27 cellular contexts compared by ENCODE assay signal in the genomic region with DNA sequence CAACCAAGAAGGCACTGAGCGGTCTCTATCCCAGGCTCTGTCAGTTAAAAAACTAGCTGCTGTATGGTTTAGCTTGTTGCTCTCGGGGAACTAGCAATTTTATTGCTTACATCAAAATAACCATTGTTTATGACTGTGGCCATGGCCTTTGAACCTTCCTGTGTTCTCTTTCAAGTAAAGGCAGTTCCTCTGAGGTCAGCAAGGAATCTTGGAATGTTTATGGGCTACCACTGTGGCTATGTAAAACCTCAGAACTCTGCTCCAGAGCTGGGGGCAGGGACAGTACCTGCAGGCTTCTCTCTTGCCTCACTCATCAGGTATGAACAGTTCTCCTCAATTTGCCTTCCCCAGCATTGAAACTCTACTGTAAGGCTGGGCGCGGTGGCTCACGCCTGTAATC.
DNase-seq lines count a peak whose midpoint lies in the region; ATAC-seq and TF ChIP-seq lines count a peak whose summit lies in the region.
"Had no signal": no experiment of that assay in that cellular context is flagged by ENCODE, and none has a peak within 500 bp of the region (broad histone marks: within the 10 kb centered on the region; RNA-seq: fewer than 3 reads in every experiment).

No MANE protein-coding gene starts in this region.

- peaks cover 3% of the 10 kb centered on the region for H3K27me3 Mint-ChIP-seq in nephron progenitor cell (ENCODE audit: low read depth, poor library complexity)
- no peaks in the 10 kb centered on the region for H3K27me3 Mint-ChIP-seq in activated T-cell treated with anti-CD3 and anti-CD28 coated beads, Interleukin-2, amount 50 U/mL, for 24 hours
- H3K27me3 Mint-ChIP-seq: activated CD8-positive, alpha-beta T cell treated with anti-CD3 and anti-CD28 coated beads for 36 hours; IgD-negative memory B cell had no signal

- no peaks in the 10 kb centered on the region for H3K27me3 ChIP-seq in PC-3 (ENCODE audit: low read length)
- H3K27me3 ChIP-seq in dorsolateral prefrontal cortex = no peaks in the 10 kb centered on the region
- H3K27me3 ChIP-seq: gastroesophageal sphincter, SJCRH30 had no signal

- H3K27ac Mint-ChIP-seq in nephron progenitor cell = peak overlapping the region; percentile 41
- no peak overlapping the region for H3K27ac Mint-ChIP-seq in activated T-cell treated with anti-CD3 and anti-CD28 coated beads, Interleukin-2, amount 50 U/mL, for 24 hours
- H3K27ac Mint-ChIP-seq: activated CD8-positive, alpha-beta T cell treated with anti-CD3 and anti-CD28 coated beads for 36 hours; brain; IgD-negative memory B cell; stimulated activated effector memory CD8-positive, alpha-beta T cell treated with anti-CD3 and anti-CD28 coated beads, Interleukin-12 subunit alpha, Interleukin-12 subunit beta, amount 100 ng/mL, for 72 hours had no signal

- peak overlapping the region; percentile 99 for H3K27ac ChIP-seq in PC-3 (ENCODE audit: low read length)
- H3K27ac ChIP-seq in dorsolateral prefrontal cortex = no peak overlapping the region
- H3K27ac ChIP-seq: gastroesophageal sphincter, PC-9, SJCRH30, thoracic aorta had no signal

- no peaks in the 10 kb centered on the region for H3K9me3 ChIP-seq in PC-3 (ENCODE audit: low read length)
- H3K9me3 ChIP-seq: gastroesophageal sphincter, SJCRH30, thoracic aorta had no signal

- H3K79me2 ChIP-seq in PC-3 (ENCODE audit: low read length) = no peaks in the 10 kb centered on the region

- POLR2A ChIA-PET in PC-3 (lab: Charles Lee; ENCODE audit: unreplicated experiment) = interaction anchor here (0.6 to 1.0 kb wide), 3 partner anchors 53 to 779 kb away, joined by 3 to 5 read pairs (median 4); no protein-coding TSS in a partner anchor

- no peak overlapping the region for H2AFZ ChIP-seq in PC-3 (ENCODE audit: low read length)
- H2AFZ ChIP-seq: PC-9 had no signal

- no peaks in the 10 kb centered on the region for H3K36me3 ChIP-seq in PC-3 (ENCODE audit: low read depth, low read length)
- H3K36me3 ChIP-seq: gastroesophageal sphincter, SJCRH30, thoracic aorta had no signal

- H3K9me3 Mint-ChIP-seq in nephron progenitor cell = peaks cover 11% of the 10 kb centered on the region
- H3K9me3 Mint-ChIP-seq in activated T-cell treated with anti-CD3 and anti-CD28 coated beads, Interleukin-2, amount 50 U/mL, for 24 hours = peaks cover 6% of the 10 kb centered on the region

- H3K9ac ChIP-seq in PC-3 (ENCODE audit: low read length) = peak overlapping the region; percentile 90

- TF ChIP-seq CTCF in PC-3 (conservative IDR thresholded peaks at IDR 0.05; ENCODE audit: low read depth, low read length) = no peak
- no peak for TF ChIP-seq CTCF in nephron progenitor cell (IDR thresholded peaks at IDR 0.05)
- TF ChIP-seq CTCF in dorsolateral prefrontal cortex (IDR thresholded peaks at IDR 0.05 in 54 of 56, conservative IDR thresholded peaks at IDR 0.05 in 2 of 56; ENCODE audit: low read depth in 1 of 56, partially characterized antibody in 56 of 56) = no peak

- peak overlapping the region; percentile 85 for H3K4me2 ChIP-seq in PC-3 (ENCODE audit: low read length)
- H3K4me2 ChIP-seq: PC-9 had no signal

- peaks cover 49% of the 10 kb centered on the region for H3K4me1 ChIP-seq in PC-3 (ENCODE audit: insufficient read depth, low read length)
- H3K4me1 ChIP-seq: gastroesophageal sphincter, SJCRH30 had no signal

- H3K4me3 ChIP-seq in PC-3 (ENCODE audit: low read length) (peak overlapping the region; percentile 57), dorsolateral prefrontal cortex (no peak overlapping the region)
- H3K4me3 ChIP-seq: gastroesophageal sphincter, PC-9, SJCRH30, thoracic aorta had no signal

- no peak overlapping the region for H3K4me3 Mint-ChIP-seq in nephron progenitor cell
- H3K4me3 Mint-ChIP-seq in activated T-cell treated with anti-CD3 and anti-CD28 coated beads, Interleukin-2, amount 50 U/mL, for 24 hours = no peak overlapping the region
- H3K4me3 Mint-ChIP-seq: activated CD8-positive, alpha-beta T cell treated with anti-CD3 and anti-CD28 coated beads for 36 hours; brain; IgD-negative memory B cell; stimulated activated effector memory CD8-positive, alpha-beta T cell treated with anti-CD3 and anti-CD28 coated beads, Interleukin-12 subunit alpha, Interleukin-12 subunit beta, amount 100 ng/mL, for 72 hours had no signal

- H3F3A ChIP-seq in PC-3 (ENCODE audit: low read length, unreplicated experiment) = no peaks in the 10 kb centered on the region

- no peaks in the 10 kb centered on the region for H3K36me3 Mint-ChIP-seq in nephron progenitor cell (ENCODE audit: low read depth)
- H3K36me3 Mint-ChIP-seq in activated T-cell treated with anti-CD3 and anti-CD28 coated beads, Interleukin-2, amount 50 U/mL, for 24 hours (ENCODE audit: low read depth) = no peaks in the 10 kb centered on the region
- H3K36me3 Mint-ChIP-seq: brain; IgD-negative memory B cell; stimulated activated effector memory CD8-positive, alpha-beta T cell treated with anti-CD3 and anti-CD28 coated beads, Interleukin-12 subunit alpha, Interleukin-12 subunit beta, amount 100 ng/mL, for 72 hours had no signal

- no TSS peak for BruUV-seq in PC-3 (replicated peaks; lab: Mats Ljungman, UMichigan)

- CTCF ChIA-PET in PC-3 (lab: Charles Lee) = interaction anchor here (0.6 kb wide), 2 partner anchors 27 to 196 kb away, joined by 3 to 5 read pairs; no protein-coding TSS in a partner anchor

- intact Hi-C loops in PC-3 (cut with micrococcal nuclease) = loop anchor here (1.0 to 10.0 kb wide), 8 partner anchors 13 to 561 kb away; no protein-coding TSS in a partner anchor
- intact Hi-C loops in dorsolateral prefrontal cortex (cut with DNase I) = no loop called here

- no peaks in the 10 kb centered on the region for H3K9me2 ChIP-seq in PC-3 (replicated peaks; ENCODE audit: low read length)

- no peaks in the 10 kb centered on the region for H4K20me1 ChIP-seq in PC-3 (ENCODE audit: low read length)

- peak; percentile 29 for DNase-seq in EL
- DNase-seq in PC-3 = peak; percentile 97
- DNase-seq in fibroblast of peridontal ligament (ENCODE audit: extremely low read depth) = peak; percentile 15
- peak; percentile 51 for DNase-seq in nephron progenitor cell
- no peak for DNase-seq in dorsolateral prefrontal cortex
- DNase-seq in NCI-H2196 treated with DMSO at 0.1 percent for 48 hours (lab: John Stamatoyannopoulos, UW; ENCODE audit: unreplicated experiment) = no peak
- no peak for DNase-seq in stimulated activated naive CD4-positive, alpha-beta T cell (lab: John Stamatoyannopoulos, UW)
- DNase-seq in activated T-cell treated with anti-CD3 and anti-CD28 coated beads, Interleukin-2, amount 50 U/mL, for 24 hours = no peak
- DNase-seq: activated CD4-positive, CD25-positive, alpha-beta regulatory T cell; activated CD8-positive, alpha-beta T cell treated with anti-CD3 and anti-CD28 coated beads for 36 hours; activated naive CD4-positive, alpha-beta T cell treated with anti-CD3 and anti-CD28 coated beads, Interleukin-2, amount 50 U/mL, for 16 hours; activated T-cell treated with anti-CD3 and anti-CD28 coated beads, Interleukin-2, amount 50 U/mL, for 1 hour; COR-L47; H7; NCI-H1694 treated with DMSO at 0.1 percent for 48 hours; NCI-H2227 treated with DMSO at 0.1 percent for 48 hours; NCI-H774; occipital lobe; right cardiac atrium; SJCRH30; T-helper 2 cell had no signal

- H3K4me1 Mint-ChIP-seq in nephron progenitor cell = peaks cover 26% of the 10 kb centered on the region
- no peaks in the 10 kb centered on the region for H3K4me1 Mint-ChIP-seq in activated T-cell treated with anti-CD3 and anti-CD28 coated beads, Interleukin-2, amount 50 U/mL, for 24 hours (ENCODE audit: low read depth)
- H3K4me1 Mint-ChIP-seq: brain; IgD-negative memory B cell; stimulated activated effector memory CD8-positive, alpha-beta T cell treated with anti-CD3 and anti-CD28 coated beads, Interleukin-12 subunit alpha, Interleukin-12 subunit beta, amount 100 ng/mL, for 72 hours had no signal

- ATAC-seq in PC-3 = peak; percentile 68
- ATAC-seq: activated CD8-positive, alpha-beta T cell treated with anti-CD3 and anti-CD28 coated beads for 36 hours; gastroesophageal sphincter; right cardiac atrium; stimulated activated effector memory CD8-positive, alpha-beta T cell treated with anti-CD3 and anti-CD28 coated beads, Interleukin-12 subunit alpha, Interleukin-12 subunit beta, amount 100 ng/mL, for 72 hours had no signal

Comparison
In these comparisons a context has a peak if more than half of its experiments do, and no peak if none do; other contexts are left out.
1. DNase-seq: peak in EL (single experiment), PC-3 (single experiment), fibroblast of peridontal ligament (single experiment) and nephron progenitor cell (single experiment); none in dorsolateral prefrontal cortex (0 of 10), NCI-H2196 treated with DMSO at 0.1 percent for 48 hours (single experiment), stimulated activated naive CD4-positive, alpha-beta T cell (0 of 6) and activated T-cell treated with anti-CD3 and anti-CD28 coated beads, Interleukin-2, amount 50 U/mL, for 24 hours (single experiment).